Comparison of ENCODE assay signal across 10 cellular contexts in genomic region chr1:205247130-205247921, GRCh38. TPM values are rescaled to one million over a fixed set of nuclear protein-coding genes. Genes with fewer than 3 reads are reported as not detected.
DNase-seq lines count a peak whose midpoint lies in the region; ATAC-seq and TF ChIP-seq lines count a peak whose summit lies in the region.
"Had no signal": no experiment of that assay in that cellular context is flagged by ENCODE, and none has a peak within 500 bp of the region (broad histone marks: within the 10 kb centered on the region; RNA-seq: fewer than 3 reads in every experiment).

No MANE protein-coding gene starts in this region.

- peaks cover 46% of the 10 kb centered on the region for H3K4me1 ChIP-seq in parathyroid adenoma

- no peak overlapping the region for H3K9ac ChIP-seq in parathyroid adenoma

- no peak overlapping the region for H3K4me2 ChIP-seq in parathyroid adenoma (ENCODE audit: low read length)

- H3K27me3 ChIP-seq in parathyroid adenoma (ENCODE audit: control insufficient read depth, insufficient read depth, low read length) = no peaks in the 10 kb centered on the region
- H3K27me3 ChIP-seq: pancreas had no signal

- H3K27ac ChIP-seq in parathyroid adenoma = peak overlapping the region; percentile 91
- H3K27ac ChIP-seq: pancreas, RWPE1 had no signal

- peaks cover 9% of the 10 kb centered on the region for H3K4me1 Mint-ChIP-seq in WTC11

- CTCF ChIA-PET in WTC11 (lab: Charles Lee) = interaction anchor here (1.7 to 2.8 kb wide), 4 partner anchors 9 to 186 kb away, joined by 5 to 22 read pairs (median 14); partner anchors contain the start of gene TMCC2

- H3K79me2 ChIP-seq in parathyroid adenoma = no peaks in the 10 kb centered on the region

- H3K27ac Mint-ChIP-seq in WTC11 = no peak overlapping the region

- H3K36me3 ChIP-seq in parathyroid adenoma (ENCODE audit: control insufficient read depth, insufficient read depth, low read length) = no peaks in the 10 kb centered on the region
- H3K36me3 ChIP-seq: pancreas had no signal

- DNase-seq in Daoy (ENCODE audit: low read depth) (peak; percentile 33), NCI-H526 treated with DMSO at 0.1 percent for 48 hours (lab: John Stamatoyannopoulos, UW) (peak; percentile 68), fibroblast of the aortic adventitia (ENCODE audit: low read depth) (peak; percentile 68), WTC11 (ENCODE audit: low spot score) (no peak)
- DNase-seq in effector CD4-positive, alpha-beta T cell = no peak

- no peaks in the 10 kb centered on the region for H3K27me3 Mint-ChIP-seq in WTC11 (ENCODE audit: low read depth)

- POLR2A ChIA-PET in WTC11 (lab: Charles Lee) = interaction anchor here (0.5 kb wide), 1 partner anchor 25 kb away, joined by 3 read pairs; no protein-coding TSS in a partner anchor

- no peak overlapping the region for H2AFZ ChIP-seq in parathyroid adenoma

- no peak overlapping the region for H3K4me3 Mint-ChIP-seq in WTC11

- H3K36me3 Mint-ChIP-seq in WTC11 = no peaks in the 10 kb centered on the region

- ATAC-seq in GM18907 (IDR thresholded peaks at IDR 0.05; ENCODE audit: unreplicated experiment) = no peak
- no peak for ATAC-seq in GM18909 (IDR thresholded peaks at IDR 0.05; ENCODE audit: poor library complexity, unreplicated experiment)
- ATAC-seq in WTC11 = no peak
- ATAC-seq: pancreas had no signal

- H3K9me3 ChIP-seq in parathyroid adenoma (ENCODE audit: control insufficient read depth, low read length) = no peaks in the 10 kb centered on the region
- H3K9me3 ChIP-seq: pancreas had no signal

- H3K4me3 ChIP-seq in fibroblast of the aortic adventitia (ENCODE audit: low read depth, low read length) (no peak overlapping the region), parathyroid adenoma (ENCODE audit: low read depth, low read length) (no peak overlapping the region)
- H3K4me3 ChIP-seq: pancreas had no signal

- no peaks in the 10 kb centered on the region for H3K9me3 Mint-ChIP-seq in WTC11

- TF ChIP-seq CTCF in fibroblast of the aortic adventitia (IDR thresholded peaks at IDR 0.05; ENCODE audit: insufficient read depth, low read length) = no peak
- no peak for TF ChIP-seq CTCF in parathyroid adenoma (IDR thresholded peaks at IDR 0.05)
- no peak for TF ChIP-seq CTCF in WTC11 (IDR thresholded peaks at IDR 0.05)

TF ChIP-seq in WTC11, 78 proteins besides CTCF, POLR2A, EP300 and RAD21 (continues in another document):
- no peak for TF ChIP-seq MAX (CRISPR knock-in tag; IDR thresholded peaks at IDR 0.05)
- TF ChIP-seq GABPB1 (CRISPR knock-in tag; IDR thresholded peaks at IDR 0.05) = no peak
- no peak for TF ChIP-seq ZNF425 (CRISPR knock-in tag; conservative IDR thresholded peaks at IDR 0.05)
- TF ChIP-seq RELA (CRISPR knock-in tag; IDR thresholded peaks at IDR 0.05; ENCODE audit: borderline replicate concordance) = no peak
- TF ChIP-seq ATF2 (CRISPR knock-in tag; IDR thresholded peaks at IDR 0.05; ENCODE audit: borderline replicate concordance, low read depth) = no peak
- no peak for TF ChIP-seq NR3C1 (CRISPR knock-in tag; conservative IDR thresholded peaks at IDR 0.05; ENCODE audit: low read depth)
- no peak for TF ChIP-seq MLX (CRISPR knock-in tag; IDR thresholded peaks at IDR 0.05)
- no peak for TF ChIP-seq USF1 (CRISPR knock-in tag; IDR thresholded peaks at IDR 0.05)
- no peak for TF ChIP-seq OVOL2 (CRISPR knock-in tag; IDR thresholded peaks at IDR 0.05; ENCODE audit: borderline replicate concordance)
- no peak for TF ChIP-seq ZNF281 (CRISPR knock-in tag; IDR thresholded peaks at IDR 0.05)
- TF ChIP-seq NR2C2 (CRISPR knock-in tag; IDR thresholded peaks at IDR 0.05) = no peak
- no peak for TF ChIP-seq CDX4 (CRISPR knock-in tag; IDR thresholded peaks at IDR 0.05; ENCODE audit: borderline replicate concordance)
- TF ChIP-seq ZNF396 (CRISPR knock-in tag; IDR thresholded peaks at IDR 0.05; ENCODE audit: borderline replicate concordance) = no peak
- no peak for TF ChIP-seq ZNF317 (CRISPR knock-in tag; IDR thresholded peaks at IDR 0.05; ENCODE audit: borderline replicate concordance, low read depth)

RNA-seq across cellular contexts. Expression of gene TMCC2, which starts 19.6 kb away (rescaled TPM):
- total RNA-seq in Daoy (2014; rRNA removed; shearing (Covaris generic)) = 3.2 and 4.8 TPM in 2 replicates
- total RNA-seq in fibroblast of the aortic adventitia (ENCODE audit: low replicate concordance) (2.5 and 7.0 TPM in 2 replicates), WTC11 (2021) (9.5 to 11.2 TPM (median 11.2 TPM) in 3 replicates)

RNA-seq across cellular contexts. Expression of gene DSTYK, which starts 35.8 kb away (rescaled TPM):
- total RNA-seq in Daoy (2014; rRNA removed; shearing (Covaris generic)) = 5.0 and 6.2 TPM in 2 replicates
- total RNA-seq in fibroblast of the aortic adventitia (ENCODE audit: low replicate concordance) (16.1 and 23.7 TPM in 2 replicates), WTC11 (2021) (10.3 to 11.6 TPM (median 11.0 TPM) in 3 replicates)

Comparison
In these comparisons a context has a peak if more than half of its experiments do, and no peak if none do; other contexts are left out.
1. DNase-seq: peak in Daoy (single experiment), NCI-H526 treated with DMSO at 0.1 percent for 48 hours (single experiment) and fibroblast of the aortic adventitia (single experiment); none in WTC11 (single experiment) and effector CD4-positive, alpha-beta T cell (single experiment).